ENCODE assay signal across 21 cellular contexts in the genomic region with DNA sequence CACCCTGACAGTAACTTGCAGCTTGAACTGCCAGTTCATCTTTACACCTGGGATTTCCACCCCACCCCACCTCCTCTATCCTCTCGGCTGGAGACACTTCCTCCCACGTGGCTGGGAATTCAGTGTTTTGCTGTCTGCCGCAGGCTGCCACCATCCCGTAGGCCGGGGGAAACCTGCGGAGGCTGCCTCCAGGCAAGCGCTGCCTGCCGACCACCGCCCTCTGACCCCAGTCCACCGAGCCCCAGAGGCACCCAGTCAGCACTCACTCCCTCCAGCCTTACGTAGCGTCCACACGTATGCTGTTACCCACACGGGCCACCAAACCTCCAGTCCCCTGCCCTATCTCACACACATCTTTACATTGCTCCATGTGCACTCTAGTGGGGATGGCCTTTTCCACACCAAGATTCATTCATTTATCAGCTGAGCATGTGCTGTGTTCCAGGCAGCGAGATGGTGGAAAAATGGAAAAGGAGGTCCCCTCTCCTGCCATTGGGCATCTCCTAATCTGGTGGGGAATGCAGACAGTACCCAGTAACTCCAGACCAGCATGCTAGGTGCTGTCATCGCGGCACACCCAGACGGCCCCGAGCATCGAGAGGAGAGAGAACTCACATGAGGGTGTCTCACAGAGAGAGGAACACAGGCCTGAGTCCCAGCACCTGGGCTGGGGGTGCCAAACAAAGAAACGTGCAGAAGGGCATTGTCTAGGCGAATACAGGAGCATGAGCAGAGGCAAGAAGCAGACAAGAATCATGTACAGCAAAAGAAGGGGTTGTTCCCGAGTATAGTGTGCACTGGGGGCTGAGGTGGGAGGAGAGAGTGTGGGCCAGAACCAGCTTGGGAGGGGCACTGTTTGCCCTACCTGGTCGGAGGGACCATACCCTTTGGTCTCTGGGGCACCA.
DNase-seq lines count a peak whose midpoint lies in the region; ATAC-seq and TF ChIP-seq lines count a peak whose summit lies in the region.
"Had no signal": no experiment of that assay in that cellular context is flagged by ENCODE, and none has a peak within 500 bp of the region (broad histone marks: within the 10 kb centered on the region; RNA-seq: fewer than 3 reads in every experiment).

No MANE protein-coding gene starts in this region.

- no peaks in the 10 kb centered on the region for H3K27me3 ChIP-seq in CD4-positive, CD25-positive, alpha-beta regulatory T cell (ENCODE audit: control insufficient read depth, insufficient read depth, low read length)
- no peaks in the 10 kb centered on the region for H3K27me3 ChIP-seq in neuronal stem cell (ENCODE audit: control insufficient read depth in 3 of 3, insufficient read depth in 3 of 3, low read depth in 1 of 3, low read length in 3 of 3)
- H3K27me3 ChIP-seq: esophagus squamous epithelium, ovary, Peyer's patch, upper lobe of right lung had no signal

- no peak overlapping the region for H2AFZ ChIP-seq in neuronal stem cell (ENCODE audit: low read length)

- H2BK120ac ChIP-seq in neuronal stem cell (ENCODE audit: low read depth, low read length), result no peak overlapping the region

- H2AK5ac ChIP-seq in neuronal stem cell (ENCODE audit: low read depth, low read length), result no peak overlapping the region

- no peak overlapping the region for H3K4me2 ChIP-seq in neuronal stem cell (ENCODE audit: insufficient read depth, low read length, poor library complexity, severe bottlenecking)

- H3K4me1 Mint-ChIP-seq in CD4-positive, CD25-positive, alpha-beta regulatory T cell, result peaks cover 0 to 14% (median 8%) of the 10 kb centered on the region in 4 donors

- H3K4me3 Mint-ChIP-seq in CD4-positive, CD25-positive, alpha-beta regulatory T cell, result no peak overlapping the region

- no peak for DNase-seq in CD4-positive, CD25-positive, alpha-beta regulatory T cell
- no peak for DNase-seq in coronary artery (ENCODE audit: low spot score)
- DNase-seq in neuronal stem cell (ENCODE audit: low spot score), result no peak
- DNase-seq in NCI-H1436 treated with DMSO at 0.1 percent for 48 hours (lab: John Stamatoyannopoulos, UW), result no peak
- DNase-seq in medulla oblongata (ENCODE audit: extremely low spot score), result no peak
- no peak for DNase-seq in ecto neural progenitor cell (ENCODE audit: low spot score)
- DNase-seq: DMS79 treated with DMSO at 0.1 percent for 48 hours, esophagus squamous epithelium, midbrain, NCI-H1092, NCI-H2107, NCI-H69, upper lobe of right lung had no signal

- H3K9me3 ChIP-seq in CD4-positive, CD25-positive, alpha-beta regulatory T cell (ENCODE audit: control insufficient read depth in 2 of 2, low read length in 2 of 2), result no peaks in the 10 kb centered on the region
- no peaks in the 10 kb centered on the region for H3K9me3 ChIP-seq in HEK293 (ENCODE audit: control insufficient read depth, insufficient read depth, low read depth, low read length)
- peaks cover 0 to 2% of the 10 kb centered on the region in 2 donors for H3K9me3 ChIP-seq in neuronal stem cell (replicated peaks in 1 of 2; ENCODE audit: control insufficient read depth in 2 of 2, insufficient read depth in 1 of 2, low read depth in 1 of 2, low read length in 2 of 2)
- H3K9me3 ChIP-seq: esophagus squamous epithelium, ovary, Peyer's patch, upper lobe of right lung had no signal

- H4K8ac ChIP-seq in neuronal stem cell (ENCODE audit: low read depth, low read length), result no peak overlapping the region

- no peak overlapping the region for H2BK12ac ChIP-seq in neuronal stem cell (ENCODE audit: low read length)

- H3K4me3 ChIP-seq in CD4-positive, CD25-positive, alpha-beta regulatory T cell (ENCODE audit: low read depth, low read length), result no peak overlapping the region
- H3K4me3 ChIP-seq in HEK293 (ENCODE audit: low read depth, low read length) (no peak overlapping the region), coronary artery (no peak overlapping the region), neuronal stem cell (ENCODE audit: low read length in 2 of 2) (no peak overlapping the region)
- H3K4me3 ChIP-seq: esophagus squamous epithelium, K562, ovary, Peyer's patch, skin epidermis, upper lobe of right lung had no signal

- ATAC-seq in CD4-positive, CD25-positive, alpha-beta regulatory T cell (ENCODE audit: low read depth in 2 of 2), result no peak
- no peak for ATAC-seq in GM18909 (IDR thresholded peaks at IDR 0.05; ENCODE audit: poor library complexity, unreplicated experiment)
- ATAC-seq: K562, upper lobe of right lung had no signal

- H3K18ac ChIP-seq in neuronal stem cell (ENCODE audit: low read length), result peak overlapping the region; percentile 35

- no peaks in the 10 kb centered on the region for H3K9me3 Mint-ChIP-seq in CD4-positive, CD25-positive, alpha-beta regulatory T cell

- H3K27ac Mint-ChIP-seq in CD4-positive, CD25-positive, alpha-beta regulatory T cell, result peak overlapping the region in 2 of 3 donors; percentile 53 to 81

- peak overlapping the region; percentile 43 for H3K14ac ChIP-seq in neuronal stem cell (ENCODE audit: low read length)

- H2BK15ac ChIP-seq in neuronal stem cell (ENCODE audit: low read length), result no peak overlapping the region

- peak overlapping the region; percentile 30 for H3K23ac ChIP-seq in neuronal stem cell (ENCODE audit: low read depth, low read length, poor library complexity)

- no peak overlapping the region for H4K91ac ChIP-seq in neuronal stem cell (ENCODE audit: low read depth, low read length, poor library complexity)

- no peaks in the 10 kb centered on the region for H3K27me3 Mint-ChIP-seq in CD4-positive, CD25-positive, alpha-beta regulatory T cell

- no peaks in the 10 kb centered on the region for H3K36me3 Mint-ChIP-seq in CD4-positive, CD25-positive, alpha-beta regulatory T cell

- no peak for TF ChIP-seq CTCF in HEK293 (tag by site-specific recombination; IDR thresholded peaks at IDR 0.05)
- no peak for TF ChIP-seq CTCF in coronary artery (IDR thresholded peaks at IDR 0.05)

- H3K4me1 ChIP-seq in CD4-positive, CD25-positive, alpha-beta regulatory T cell (ENCODE audit: control insufficient read depth, insufficient read depth, low read length, poor library complexity, severe bottlenecking), result peaks cover 14% of the 10 kb centered on the region
- H3K4me1 ChIP-seq in HEK293 (ENCODE audit: control insufficient read depth, insufficient read depth, low read length) (peaks cover 5% of the 10 kb centered on the region; the same call in 1 of the 2 replicates), neuronal stem cell (ENCODE audit: control insufficient read depth in 2 of 2, insufficient read depth in 1 of 2, low read depth in 1 of 2, low read length in 2 of 2) (peaks cover 27 to 37% of the 10 kb centered on the region in 2 donors)

- H2BK5ac ChIP-seq in neuronal stem cell (ENCODE audit: low read length), result no peak overlapping the region

- no CpG with 5 or more reads among the region's 24 CpGs for WGBS in neuronal stem cell (ENCODE audit: extremely low coverage in 2 of 2, insufficient read length in 2 of 2, insufficient replicate concordance in 1 of 2), 2 donors

- POLR2A ChIA-PET in HEK293 (lab: Yijun Ruan, JAX), result interaction anchor here (0.9 kb wide), 1 partner anchor 161 kb away, joined by 3 read pairs; no protein-coding TSS in a partner anchor

- H3K79me1 ChIP-seq in neuronal stem cell (ENCODE audit: low read depth, low read length), result no peaks in the 10 kb centered on the region

- no peak overlapping the region for H3K4ac ChIP-seq in neuronal stem cell (ENCODE audit: low read length)

- H3K27ac ChIP-seq in CD4-positive, CD25-positive, alpha-beta regulatory T cell (ENCODE audit: insufficient read depth, low read length, poor library complexity, severe bottlenecking), result no peak overlapping the region
- H3K27ac ChIP-seq in HEK293 (ENCODE audit: extremely low read depth, low read depth, low read length) (no peak overlapping the region), coronary artery (peak overlapping the region; percentile 89 to 96), neuronal stem cell (replicated peaks; ENCODE audit: low read length) (no peak overlapping the region)
- H3K27ac ChIP-seq: C4-2B, HL-60 had no signal

- H3K9ac ChIP-seq in neuronal stem cell (ENCODE audit: low read depth, low read length, poor library complexity), result no peak overlapping the region

- CTCF ChIA-PET in HEK293 (lab: Yijun Ruan, JAX), result interaction anchor here (0.6 to 1.2 kb wide), 4 partner anchors 10 to 395 kb away, joined by 3 to 4 read pairs (median 4); no protein-coding TSS in a partner anchor

- H3K36me3 ChIP-seq in CD4-positive, CD25-positive, alpha-beta regulatory T cell (ENCODE audit: control insufficient read depth, insufficient read depth, low read length), result no peaks in the 10 kb centered on the region
- H3K36me3 ChIP-seq in HEK293 (ENCODE audit: control insufficient read depth in 2 of 2, insufficient read depth in 1 of 2, low read length in 2 of 2), result peaks cover 0 to 2% of the 10 kb centered on the region in 2 experiments; a peak in 1 of 3 replicates
- H3K36me3 ChIP-seq in neuronal stem cell (replicated peaks in 1 of 2; ENCODE audit: control insufficient read depth in 2 of 2, insufficient read depth in 2 of 2, low read length in 2 of 2), result no peaks in the 10 kb centered on the region
- H3K36me3 ChIP-seq: ovary, Peyer's patch, upper lobe of right lung had no signal

TF ChIP-seq in HEK293, 187 proteins besides CTCF, POLR2A, EP300 and RAD21 (continues in another document):
- TF ChIP-seq, protein P1, sequence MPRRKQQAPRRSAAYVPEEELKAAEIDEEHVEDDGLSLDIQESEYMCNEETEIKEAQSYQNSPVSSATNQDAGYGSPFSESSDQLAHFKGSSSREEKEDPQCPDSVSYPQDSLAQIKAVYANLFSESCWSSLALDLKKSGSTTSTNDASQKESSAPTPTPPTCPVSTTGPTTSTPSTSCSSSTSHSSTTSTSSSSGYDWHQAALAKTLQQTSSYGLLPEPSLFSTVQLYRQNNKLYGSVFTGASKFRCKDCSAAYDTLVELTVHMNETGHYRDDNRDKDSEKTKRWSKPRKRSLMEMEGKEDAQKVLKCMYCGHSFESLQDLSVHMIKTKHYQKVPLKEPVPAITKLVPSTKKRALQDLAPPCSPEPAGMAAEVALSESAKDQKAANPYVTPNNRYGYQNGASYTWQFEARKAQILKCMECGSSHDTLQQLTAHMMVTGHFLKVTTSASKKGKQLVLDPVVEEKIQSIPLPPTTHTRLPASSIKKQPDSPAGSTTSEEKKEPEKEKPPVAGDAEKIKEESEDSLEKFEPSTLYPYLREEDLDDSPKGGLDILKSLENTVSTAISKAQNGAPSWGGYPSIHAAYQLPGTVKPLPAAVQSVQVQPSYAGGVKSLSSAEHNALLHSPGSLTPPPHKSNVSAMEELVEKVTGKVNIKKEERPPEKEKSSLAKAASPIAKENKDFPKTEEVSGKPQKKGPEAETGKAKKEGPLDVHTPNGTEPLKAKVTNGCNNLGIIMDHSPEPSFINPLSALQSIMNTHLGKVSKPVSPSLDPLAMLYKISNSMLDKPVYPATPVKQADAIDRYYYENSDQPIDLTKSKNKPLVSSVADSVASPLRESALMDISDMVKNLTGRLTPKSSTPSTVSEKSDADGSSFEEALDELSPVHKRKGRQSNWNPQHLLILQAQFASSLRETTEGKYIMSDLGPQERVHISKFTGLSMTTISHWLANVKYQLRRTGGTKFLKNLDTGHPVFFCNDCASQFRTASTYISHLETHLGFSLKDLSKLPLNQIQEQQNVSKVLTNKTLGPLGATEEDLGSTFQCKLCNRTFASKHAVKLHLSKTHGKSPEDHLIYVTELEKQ (tag by site-specific recombination; IDR thresholded peaks at IDR 0.05; ENCODE audit: borderline replicate concordance), result no peak
- 0 out of 2 replicates have a peak, but pooled peaks have one; percentile 29 for TF ChIP-seq ZNF600 (tag by site-specific recombination; IDR thresholded peaks at IDR 0.05)

Comparison
In these comparisons a context has a peak if more than half of its experiments do, and no peak if none do; other contexts are left out.
1. H3K27ac ChIP-seq: peak in coronary artery (2 of 2); none in CD4-positive, CD25-positive, alpha-beta regulatory T cell (single experiment), HEK293 (single experiment) and neuronal stem cell (single experiment).